In the genomic region with DNA sequence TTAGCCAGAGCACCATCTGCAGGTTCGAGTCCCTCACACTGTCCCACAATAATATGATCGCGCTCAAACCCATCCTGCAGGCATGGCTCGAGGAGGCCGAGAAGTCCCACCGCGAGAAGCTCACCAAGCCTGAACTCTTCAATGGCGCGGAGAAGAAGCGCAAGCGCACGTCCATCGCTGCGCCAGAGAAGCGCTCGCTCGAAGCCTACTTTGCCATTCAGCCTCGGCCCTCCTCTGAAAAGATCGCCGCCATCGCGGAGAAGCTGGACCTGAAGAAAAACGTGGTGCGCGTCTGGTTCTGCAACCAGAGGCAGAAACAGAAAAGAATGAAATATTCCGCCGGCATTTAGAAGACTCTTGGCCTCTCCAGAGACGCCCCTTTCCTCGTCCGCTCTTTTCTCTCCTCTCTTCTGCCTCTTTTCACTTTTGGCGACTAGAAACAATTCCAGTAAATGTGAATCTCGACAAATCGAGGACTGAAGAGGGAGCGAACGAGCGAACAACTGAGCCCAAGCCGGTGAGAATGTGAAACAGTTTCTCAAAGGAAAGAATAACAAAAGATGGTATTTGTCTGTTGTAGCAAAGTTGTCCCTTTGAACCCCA, we compare ENCODE assay signal across 26 cellular contexts. TPM values are rescaled to one million over a fixed set of nuclear protein-coding genes. Genes with fewer than 3 reads are reported as not detected.
DNase-seq lines count a peak whose midpoint lies in the region; ATAC-seq, FAIRE-seq and TF ChIP-seq lines count a peak whose summit lies in the region.
"Had no signal": no experiment of that assay in that cellular context is flagged by ENCODE, and none has a peak within 500 bp of the region (broad histone marks: within the 10 kb centered on the region; RNA-seq: fewer than 3 reads in every experiment).

No MANE protein-coding gene starts in this region.

- H3K4me3 ChIP-seq in SK-N-MC (peak overlapping the region; percentile 22; the same call in 1 of the 2 replicates), osteoblast (ENCODE audit: insufficient read depth, low read length) (no peak overlapping the region), small intestine (ENCODE audit: low read depth in 1 of 2, low read length in 2 of 2) (no peak overlapping the region)
- H3K4me3 ChIP-seq: GM12878 had no signal

- peaks cover 21% of the 10 kb centered on the region for H3K4me1 Mint-ChIP-seq in glutamatergic neuron (ENCODE audit: low read depth, unreplicated experiment)

- H3K36me3 ChIP-seq in SK-N-MC (ENCODE audit: insufficient read depth, low read length) = no peaks in the 10 kb centered on the region; the same call in 1 of the 2 replicates
- no peaks in the 10 kb centered on the region for H3K36me3 ChIP-seq in osteoblast (ENCODE audit: insufficient read depth, low read length)
- no peaks in the 10 kb centered on the region for H3K36me3 ChIP-seq in small intestine (ENCODE audit: control insufficient read depth in 2 of 2, insufficient read depth in 2 of 2, low read length in 2 of 2)

- H3K27me3 ChIP-seq in osteoblast (ENCODE audit: insufficient read depth, low read length) (peaks cover 65% of the 10 kb centered on the region), small intestine (ENCODE audit: control insufficient read depth in 2 of 2, insufficient read depth in 2 of 2, low read length in 2 of 2) (peaks cover 16 to 37% of the 10 kb centered on the region in 2 donors)

- H3K4me1 ChIP-seq in osteoblast (ENCODE audit: insufficient read depth, low read length) = no peaks in the 10 kb centered on the region
- peaks cover 0 to 5% of the 10 kb centered on the region in 2 donors for H3K4me1 ChIP-seq in small intestine (ENCODE audit: control insufficient read depth in 2 of 2, insufficient read depth in 1 of 2, low read depth in 1 of 2, low read length in 1 of 2)

- peak overlapping the region; percentile 84 for H3K4me3 Mint-ChIP-seq in glutamatergic neuron (ENCODE audit: unreplicated experiment)
- H3K4me3 Mint-ChIP-seq: HFFc6, natural killer cell had no signal

- DNase-seq in activated CD8-positive, alpha-beta memory T cell treated with anti-CD3 and anti-CD28 coated beads, Interleukin-2, amount 50 U/mL, for 48 hours = peak; percentile 53
- no peak for DNase-seq in activated CD8-positive, alpha-beta memory T cell treated with anti-CD3 and anti-CD28 coated beads for 24 hours
- no peak for DNase-seq in SK-N-MC (ENCODE audit: low read depth, low spot score)
- peak; percentile 38 for DNase-seq in glutamatergic neuron
- DNase-seq in osteoblast (ENCODE audit: insufficient read length, low spot score, missing footprints) = no peak
- no peak for DNase-seq in Right ventricle myocardium superior
- no peak for DNase-seq in small intestine
- DNase-seq: ACHN; activated naive CD4-positive, alpha-beta T cell; GF-D8; HFFc6; KG1; mesendoderm; natural killer cell; NCI-H1048; NCI-H1930; NCI-H226; NCI-H82; PC-3; SIG-M5; stimulated activated CD4-positive, alpha-beta T cell treated with anti-CD3 and anti-CD28 coated beads, Interleukin-12 subunit alpha, Interleukin-12 subunit beta, amount 100 ng/mL, for 4 hours; stimulated activated CD8-positive, alpha-beta memory T cell treated with anti-CD3 and anti-CD28 coated beads, Interleukin-4, amount 100 ng/mL, for 48 hours had no signal

- H3K27me3 Mint-ChIP-seq in glutamatergic neuron (ENCODE audit: unreplicated experiment) = peaks cover 53% of the 10 kb centered on the region

- no peak overlapping the region for H3K27ac Mint-ChIP-seq in glutamatergic neuron (ENCODE audit: unreplicated experiment)
- H3K27ac Mint-ChIP-seq: HFFc6, natural killer cell had no signal

- no peak overlapping the region for H3K4me2 ChIP-seq in osteoblast (ENCODE audit: insufficient read depth, low read length)

- WGBS in small intestine, 3 donors = 5 to 17% (median 15%) methylated on average over 37 of the region's 37 CpGs

- H3K79me2 ChIP-seq in osteoblast (ENCODE audit: insufficient read depth, low read length) = no peaks in the 10 kb centered on the region

- H2AFZ ChIP-seq in osteoblast (ENCODE audit: low read length) = peak overlapping the region; percentile 9

- H3K9ac ChIP-seq in SK-N-MC (ENCODE audit: insufficient read length) = no peak overlapping the region

- peaks cover 24% of the 10 kb centered on the region for H3K9me3 Mint-ChIP-seq in glutamatergic neuron (ENCODE audit: unreplicated experiment)

- no peaks in the 10 kb centered on the region for H3K9me3 ChIP-seq in SK-N-MC (ENCODE audit: low read depth, low read length)
- H3K9me3 ChIP-seq in osteoblast (ENCODE audit: low read depth, low read length) = no peaks in the 10 kb centered on the region
- no peaks in the 10 kb centered on the region for H3K9me3 ChIP-seq in small intestine (ENCODE audit: control insufficient read depth, low read depth)

- H3K36me3 Mint-ChIP-seq in glutamatergic neuron (ENCODE audit: unreplicated experiment) = peaks cover 5% of the 10 kb centered on the region

- FAIRE-seq in small intestine (lab: Jason Lieb, UNC) = no peak
- FAIRE-seq: GM12878 had no signal

- ATAC-seq in Right ventricle myocardium superior (ENCODE audit: poor library complexity) (no peak), HG02798 (IDR thresholded peaks at IDR 0.05; ENCODE audit: poor library complexity, unreplicated experiment) (no peak)
- ATAC-seq: GM12878, natural killer cell, PC-3 had no signal

- TF ChIP-seq CTCF in glutamatergic neuron (IDR thresholded peaks at IDR 0.05; ENCODE audit: partially characterized antibody, unreplicated experiment) (no peak), osteoblast (IDR thresholded peaks at IDR 0.05; ENCODE audit: extremely low read depth, low read depth, low read length) (no peak)

- intact Hi-C loops in Right ventricle myocardium superior (cut with DNase I) = no loop called here

- H4K20me1 ChIP-seq in osteoblast (ENCODE audit: insufficient read depth, low read length) = no peaks in the 10 kb centered on the region

- H3K27ac ChIP-seq in SK-N-MC = no peak overlapping the region
- H3K27ac ChIP-seq in osteoblast (ENCODE audit: low read depth, low read length) = no peak overlapping the region
- H3K27ac ChIP-seq in small intestine (ENCODE audit: low read depth in 1 of 2, low read length in 1 of 2) = no peak overlapping the region

RNA-seq across cellular contexts. Expression of a gene that starts 1.9 kb away (rescaled TPM):
- total RNA-seq in glutamatergic neuron (ENCODE audit: unreplicated experiment) (1.8 TPM), osteoblast (not detected in 2 replicates), Right ventricle myocardium superior (not detected)
- not detected for polyA plus RNA-seq in small intestine
- total RNA-seq: GM12878, HFFc6, natural killer cell, PC-3, renal cortical epithelial cell, temporal lobe had no signal

Comparison
In these comparisons a context has a peak if more than half of its experiments do, and no peak if none do; other contexts are left out.
1. DNase-seq: peak in activated CD8-positive, alpha-beta memory T cell treated with anti-CD3 and anti-CD28 coated beads, Interleukin-2, amount 50 U/mL, for 48 hours (single experiment) and glutamatergic neuron (single experiment); none in activated CD8-positive, alpha-beta memory T cell treated with anti-CD3 and anti-CD28 coated beads for 24 hours (single experiment), SK-N-MC (single experiment), osteoblast (single experiment), Right ventricle myocardium superior (single experiment) and small intestine (single experiment).